ENCODE assay signal across 8 cellular contexts in genomic region chr9:136110082-136111061, GRCh38.
DNase-seq lines count a peak whose midpoint lies in the region; ATAC-seq and TF ChIP-seq lines count a peak whose summit lies in the region.

No MANE protein-coding gene starts in this region.

- peak; percentile 4 for ATAC-seq in activated naive CD8-positive, alpha-beta T cell treated with anti-CD3 and anti-CD28 coated beads, Interleukin-2, amount 50 U/mL, for 24 hours
- ATAC-seq in stimulated activated naive B cell treated with anti-CD40 and anti-IgM and Interleukin-4, amounts not matched to agents 10 μg/mL and 1 μg/mL and 100 μg/mL, for 72 hours (replicated peaks): peak; percentile 21 to 25
- ATAC-seq in HG03432 (IDR thresholded peaks at IDR 0.05; ENCODE audit: unreplicated experiment): no peak
- ATAC-seq in HG03196 (IDR thresholded peaks at IDR 0.05; ENCODE audit: unreplicated experiment): no peak

- H3K4me3 Mint-ChIP-seq in activated naive CD8-positive, alpha-beta T cell treated with anti-CD3 and anti-CD28 coated beads, Interleukin-2, amount 50 U/mL, for 24 hours: peak overlapping the region; percentile 79
- peak overlapping the region; percentile 81 to 88 for H3K4me3 Mint-ChIP-seq in stimulated activated naive B cell treated with anti-CD40 and anti-IgM and Interleukin-4, amounts not matched to agents 10 μg/mL and 1 μg/mL and 100 μg/mL, for 72 hours

- peak; percentile 71 for DNase-seq in GM06990 (ENCODE audit: extremely low read depth, insufficient read length)
- DNase-seq in Kasumi-1 (lab: John Stamatoyannopoulos, UW): peak; percentile 24 to 51
- DNase-seq in activated naive CD8-positive, alpha-beta T cell treated with anti-CD3 and anti-CD28 coated beads, Interleukin-2, amount 50 U/mL, for 24 hours: peak; percentile 51
- DNase-seq in stimulated activated naive B cell treated with anti-CD40 and anti-IgM and Interleukin-4, amounts not matched to agents 10 μg/mL and 1 μg/mL and 100 μg/mL, for 72 hours: no peak
- no peak for DNase-seq in globus pallidus (ENCODE audit: low spot score)

- H3K27me3 Mint-ChIP-seq in activated naive CD8-positive, alpha-beta T cell treated with anti-CD3 and anti-CD28 coated beads, Interleukin-2, amount 50 U/mL, for 24 hours: no peaks in the 10 kb centered on the region
- peaks cover 10 to 18% of the 10 kb centered on the region in 2 donors for H3K27me3 Mint-ChIP-seq in stimulated activated naive B cell treated with anti-CD40 and anti-IgM and Interleukin-4, amounts not matched to agents 10 μg/mL and 1 μg/mL and 100 μg/mL, for 72 hours

- H3K9me3 Mint-ChIP-seq in activated naive CD8-positive, alpha-beta T cell treated with anti-CD3 and anti-CD28 coated beads, Interleukin-2, amount 50 U/mL, for 24 hours: no peaks in the 10 kb centered on the region
- no peaks in the 10 kb centered on the region for H3K9me3 Mint-ChIP-seq in stimulated activated naive B cell treated with anti-CD40 and anti-IgM and Interleukin-4, amounts not matched to agents 10 μg/mL and 1 μg/mL and 100 μg/mL, for 72 hours

- peaks cover 10% of the 10 kb centered on the region; the same call in 1 of the 2 replicates for H3K4me1 ChIP-seq in iPS-20b (ENCODE audit: insufficient read depth, low read length)

- peaks cover 7% of the 10 kb centered on the region for H3K36me3 Mint-ChIP-seq in activated naive CD8-positive, alpha-beta T cell treated with anti-CD3 and anti-CD28 coated beads, Interleukin-2, amount 50 U/mL, for 24 hours (ENCODE audit: low read depth)
- peaks cover 5 to 7% of the 10 kb centered on the region in 2 donors for H3K36me3 Mint-ChIP-seq in stimulated activated naive B cell treated with anti-CD40 and anti-IgM and Interleukin-4, amounts not matched to agents 10 μg/mL and 1 μg/mL and 100 μg/mL, for 72 hours

- no peaks in the 10 kb centered on the region for H3K9me3 ChIP-seq in iPS-20b (ENCODE audit: insufficient read depth, low read depth, low read length)

- H3K27me3 ChIP-seq in GM06990 (replicated peaks; ENCODE audit: control insufficient read depth, insufficient read depth, low read length): no peaks in the 10 kb centered on the region
- no peaks in the 10 kb centered on the region for H3K27me3 ChIP-seq in iPS-20b (ENCODE audit: insufficient read depth, low read length)

- peak overlapping the region; percentile 73 for H3K4me3 ChIP-seq in GM06990 (replicated peaks; ENCODE audit: low read depth, low read length)
- peak overlapping the region; percentile 62; the same call in 1 of the 2 replicates for H3K4me3 ChIP-seq in iPS-20b (ENCODE audit: low read length)

- peak overlapping the region; percentile 61; the same call in 1 of the 2 replicates for H3K9ac ChIP-seq in iPS-20b (ENCODE audit: low read depth, low read length)

- no peak overlapping the region for H3K27ac ChIP-seq in iPS-20b (ENCODE audit: low read length)

- peaks cover 83% of the 10 kb centered on the region for H3K4me1 Mint-ChIP-seq in activated naive CD8-positive, alpha-beta T cell treated with anti-CD3 and anti-CD28 coated beads, Interleukin-2, amount 50 U/mL, for 24 hours
- peaks cover 32 to 51% of the 10 kb centered on the region in 2 donors for H3K4me1 Mint-ChIP-seq in stimulated activated naive B cell treated with anti-CD40 and anti-IgM and Interleukin-4, amounts not matched to agents 10 μg/mL and 1 μg/mL and 100 μg/mL, for 72 hours

- peak; percentile 49 for TF ChIP-seq CTCF in GM06990 (IDR thresholded peaks at IDR 0.05; ENCODE audit: insufficient read depth, low read length, poor library complexity, severe bottlenecking)

- H3K27ac Mint-ChIP-seq in activated naive CD8-positive, alpha-beta T cell treated with anti-CD3 and anti-CD28 coated beads, Interleukin-2, amount 50 U/mL, for 24 hours: peak overlapping the region; percentile 85
- H3K27ac Mint-ChIP-seq in stimulated activated naive B cell treated with anti-CD40 and anti-IgM and Interleukin-4, amounts not matched to agents 10 μg/mL and 1 μg/mL and 100 μg/mL, for 72 hours: peak overlapping the region; percentile 59

- H3K36me3 ChIP-seq in GM06990 (ENCODE audit: control insufficient read depth, insufficient read depth, low read length): no peaks in the 10 kb centered on the region; the same call in none of the 2 replicates
- H3K36me3 ChIP-seq in iPS-20b (ENCODE audit: insufficient read depth, low read depth, low read length): 0 out of 2 replicates have a peak, but pooled peaks cover 12% of the 10 kb centered on the region

Comparison
In these comparisons a context has a peak if more than half of its experiments do, and no peak if none do; other contexts are left out.
1. DNase-seq: peak in GM06990 (single experiment), Kasumi-1 (2 of 2) and activated naive CD8-positive, alpha-beta T cell treated with anti-CD3 and anti-CD28 coated beads, Interleukin-2, amount 50 U/mL, for 24 hours (single experiment); none in stimulated activated naive B cell treated with anti-CD40 and anti-IgM and Interleukin-4, amounts not matched to agents 10 μg/mL and 1 μg/mL and 100 μg/mL, for 72 hours (single experiment) and globus pallidus (single experiment).
2. ATAC-seq: peak in activated naive CD8-positive, alpha-beta T cell treated with anti-CD3 and anti-CD28 coated beads, Interleukin-2, amount 50 U/mL, for 24 hours (single experiment) and stimulated activated naive B cell treated with anti-CD40 and anti-IgM and Interleukin-4, amounts not matched to agents 10 μg/mL and 1 μg/mL and 100 μg/mL, for 72 hours (2 of 2); none in HG03432 (single experiment) and HG03196 (single experiment).